1 cellular context compared by ENCODE assay signal in the genomic region with DNA sequence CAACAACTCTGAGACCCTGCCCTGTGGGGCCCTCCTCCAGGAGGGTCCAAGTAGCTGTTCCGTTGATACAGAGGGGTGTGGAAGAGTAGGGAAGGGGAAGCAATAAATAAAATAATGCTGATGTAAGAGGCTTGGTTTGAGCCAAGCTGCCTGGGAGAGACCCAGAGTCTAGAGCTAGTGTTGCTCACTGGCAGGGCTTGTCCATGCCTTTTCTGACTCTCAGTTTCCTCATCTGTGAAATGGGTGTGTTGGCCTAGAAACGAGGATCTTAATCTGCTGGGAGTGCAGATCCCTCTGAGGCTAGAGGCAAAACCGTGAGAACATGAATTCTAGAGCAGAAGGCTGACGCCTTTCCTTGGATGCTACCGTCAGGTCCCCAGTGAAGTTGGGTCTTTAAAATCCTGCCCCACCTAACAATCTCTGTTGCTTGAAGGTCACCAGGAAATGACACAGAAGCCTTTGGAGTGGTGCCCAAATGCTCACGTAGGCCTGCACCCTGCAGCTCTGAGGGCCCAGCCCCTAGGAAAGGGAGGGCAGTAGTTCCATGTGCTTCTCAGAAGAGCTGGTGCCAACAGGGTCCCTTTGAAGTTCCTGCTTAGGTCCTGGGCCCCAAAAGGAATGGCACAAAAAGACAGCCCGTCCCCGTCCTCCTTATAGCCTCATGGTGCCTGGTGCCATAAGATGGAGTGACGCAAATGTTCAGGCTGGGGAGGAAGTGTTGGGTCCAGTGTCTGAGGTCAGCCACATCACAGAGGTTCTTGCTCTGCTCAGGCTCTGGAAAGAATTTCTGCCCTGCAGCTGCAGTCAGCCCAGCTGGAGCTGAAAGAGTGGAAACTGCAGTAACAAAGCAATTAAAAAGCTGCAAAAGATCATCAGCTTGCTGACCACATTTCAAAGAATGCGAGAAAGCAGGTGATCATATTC.
TF ChIP-seq lines count a peak whose summit lies in the region.

No MANE protein-coding gene starts in this region.

TF ChIP-seq in SK-N-SH treated with all-trans-retinoic acid at 6 μM for 48 hours, 23 proteins besides CTCF, POLR2A, EP300 and RAD21 (continued from another document):
- TF ChIP-seq, protein P1, sequence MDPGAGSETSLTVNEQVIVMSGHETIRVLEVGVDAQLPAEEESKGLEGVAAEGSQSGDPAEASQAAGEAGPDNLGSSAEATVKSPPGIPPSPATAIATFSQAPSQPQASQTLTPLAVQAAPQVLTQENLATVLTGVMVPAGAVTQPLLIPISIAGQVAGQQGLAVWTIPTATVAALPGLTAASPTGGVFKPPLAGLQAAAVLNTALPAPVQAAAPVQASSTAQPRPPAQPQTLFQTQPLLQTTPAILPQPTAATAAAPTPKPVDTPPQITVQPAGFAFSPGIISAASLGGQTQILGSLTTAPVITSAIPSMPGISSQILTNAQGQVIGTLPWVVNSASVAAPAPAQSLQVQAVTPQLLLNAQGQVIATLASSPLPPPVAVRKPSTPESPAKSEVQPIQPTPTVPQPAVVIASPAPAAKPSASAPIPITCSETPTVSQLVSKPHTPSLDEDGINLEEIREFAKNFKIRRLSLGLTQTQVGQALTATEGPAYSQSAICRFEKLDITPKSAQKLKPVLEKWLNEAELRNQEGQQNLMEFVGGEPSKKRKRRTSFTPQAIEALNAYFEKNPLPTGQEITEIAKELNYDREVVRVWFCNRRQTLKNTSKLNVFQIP (CRISPR knock-in tag; IDR thresholded peaks at IDR 0.05; ENCODE audit: borderline replicate concordance, low read depth): no peak
- TF ChIP-seq, protein P2, sequence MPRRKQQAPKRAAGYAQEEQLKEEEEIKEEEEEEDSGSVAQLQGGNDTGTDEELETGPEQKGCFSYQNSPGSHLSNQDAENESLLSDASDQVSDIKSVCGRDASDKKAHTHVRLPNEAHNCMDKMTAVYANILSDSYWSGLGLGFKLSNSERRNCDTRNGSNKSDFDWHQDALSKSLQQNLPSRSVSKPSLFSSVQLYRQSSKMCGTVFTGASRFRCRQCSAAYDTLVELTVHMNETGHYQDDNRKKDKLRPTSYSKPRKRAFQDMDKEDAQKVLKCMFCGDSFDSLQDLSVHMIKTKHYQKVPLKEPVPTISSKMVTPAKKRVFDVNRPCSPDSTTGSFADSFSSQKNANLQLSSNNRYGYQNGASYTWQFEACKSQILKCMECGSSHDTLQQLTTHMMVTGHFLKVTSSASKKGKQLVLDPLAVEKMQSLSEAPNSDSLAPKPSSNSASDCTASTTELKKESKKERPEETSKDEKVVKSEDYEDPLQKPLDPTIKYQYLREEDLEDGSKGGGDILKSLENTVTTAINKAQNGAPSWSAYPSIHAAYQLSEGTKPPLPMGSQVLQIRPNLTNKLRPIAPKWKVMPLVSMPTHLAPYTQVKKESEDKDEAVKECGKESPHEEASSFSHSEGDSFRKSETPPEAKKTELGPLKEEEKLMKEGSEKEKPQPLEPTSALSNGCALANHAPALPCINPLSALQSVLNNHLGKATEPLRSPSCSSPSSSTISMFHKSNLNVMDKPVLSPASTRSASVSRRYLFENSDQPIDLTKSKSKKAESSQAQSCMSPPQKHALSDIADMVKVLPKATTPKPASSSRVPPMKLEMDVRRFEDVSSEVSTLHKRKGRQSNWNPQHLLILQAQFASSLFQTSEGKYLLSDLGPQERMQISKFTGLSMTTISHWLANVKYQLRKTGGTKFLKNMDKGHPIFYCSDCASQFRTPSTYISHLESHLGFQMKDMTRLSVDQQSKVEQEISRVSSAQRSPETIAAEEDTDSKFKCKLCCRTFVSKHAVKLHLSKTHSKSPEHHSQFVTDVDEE (CRISPR knock-in tag; IDR thresholded peaks at IDR 0.05): no peak
- TF ChIP-seq, protein P3, sequence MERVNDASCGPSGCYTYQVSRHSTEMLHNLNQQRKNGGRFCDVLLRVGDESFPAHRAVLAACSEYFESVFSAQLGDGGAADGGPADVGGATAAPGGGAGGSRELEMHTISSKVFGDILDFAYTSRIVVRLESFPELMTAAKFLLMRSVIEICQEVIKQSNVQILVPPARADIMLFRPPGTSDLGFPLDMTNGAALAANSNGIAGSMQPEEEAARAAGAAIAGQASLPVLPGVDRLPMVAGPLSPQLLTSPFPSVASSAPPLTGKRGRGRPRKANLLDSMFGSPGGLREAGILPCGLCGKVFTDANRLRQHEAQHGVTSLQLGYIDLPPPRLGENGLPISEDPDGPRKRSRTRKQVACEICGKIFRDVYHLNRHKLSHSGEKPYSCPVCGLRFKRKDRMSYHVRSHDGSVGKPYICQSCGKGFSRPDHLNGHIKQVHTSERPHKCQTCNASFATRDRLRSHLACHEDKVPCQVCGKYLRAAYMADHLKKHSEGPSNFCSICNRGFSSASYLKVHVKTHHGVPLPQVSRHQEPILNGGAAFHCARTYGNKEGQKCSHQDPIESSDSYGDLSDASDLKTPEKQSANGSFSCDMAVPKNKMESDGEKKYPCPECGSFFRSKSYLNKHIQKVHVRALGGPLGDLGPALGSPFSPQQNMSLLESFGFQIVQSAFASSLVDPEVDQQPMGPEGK (CRISPR knock-in tag; IDR thresholded peaks at IDR 0.05; ENCODE audit: borderline replicate concordance): no peak
- TF ChIP-seq ZNF70 (CRISPR knock-in tag; IDR thresholded peaks at IDR 0.05) (no peak), ZFP3 (CRISPR knock-in tag; IDR thresholded peaks at IDR 0.05) (no peak)
- TF ChIP-seq, protein P4, sequence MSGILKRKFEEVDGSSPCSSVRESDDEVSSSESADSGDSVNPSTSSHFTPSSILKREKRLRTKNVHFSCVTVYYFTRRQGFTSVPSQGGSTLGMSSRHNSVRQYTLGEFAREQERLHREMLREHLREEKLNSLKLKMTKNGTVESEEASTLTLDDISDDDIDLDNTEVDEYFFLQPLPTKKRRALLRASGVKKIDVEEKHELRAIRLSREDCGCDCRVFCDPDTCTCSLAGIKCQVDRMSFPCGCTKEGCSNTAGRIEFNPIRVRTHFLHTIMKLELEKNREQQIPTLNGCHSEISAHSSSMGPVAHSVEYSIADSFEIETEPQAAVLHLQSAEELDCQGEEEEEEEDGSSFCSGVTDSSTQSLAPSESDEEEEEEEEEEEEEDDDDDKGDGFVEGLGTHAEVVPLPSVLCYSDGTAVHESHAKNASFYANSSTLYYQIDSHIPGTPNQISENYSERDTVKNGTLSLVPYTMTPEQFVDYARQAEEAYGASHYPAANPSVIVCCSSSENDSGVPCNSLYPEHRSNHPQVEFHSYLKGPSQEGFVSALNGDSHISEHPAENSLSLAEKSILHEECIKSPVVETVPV (CRISPR knock-in tag; IDR thresholded peaks at IDR 0.05): no peak
